1 cellular context compared by ENCODE assay signal in the genomic region with DNA sequence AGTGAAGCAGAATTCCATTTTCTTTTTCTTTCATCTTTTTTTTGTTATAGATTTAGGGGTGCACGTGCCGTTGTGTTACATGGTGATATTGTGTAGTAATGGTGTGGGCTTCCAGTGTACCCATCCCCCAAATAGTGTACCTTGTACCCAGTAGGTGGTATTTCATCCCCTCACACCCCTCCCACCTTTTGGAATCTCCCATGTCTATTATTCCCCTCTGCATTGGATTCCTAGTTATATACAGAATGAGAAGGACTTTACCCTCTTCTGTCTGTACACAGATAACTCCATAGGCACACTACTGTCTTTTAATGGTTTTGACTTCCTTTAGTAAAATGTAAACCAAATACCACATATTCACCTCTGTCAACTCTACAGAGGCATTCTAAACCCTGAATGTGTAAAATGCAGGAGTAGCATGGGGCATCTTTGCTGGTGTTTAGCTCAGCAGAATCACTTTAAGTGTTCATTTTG.
TF ChIP-seq lines count a peak whose summit lies in the region.

No MANE protein-coding gene starts in this region.

TF ChIP-seq in HepG2, 621 proteins besides CTCF, POLR2A, EP300 and RAD21 (continued from another document):
- TF ChIP-seq, protein P1, sequence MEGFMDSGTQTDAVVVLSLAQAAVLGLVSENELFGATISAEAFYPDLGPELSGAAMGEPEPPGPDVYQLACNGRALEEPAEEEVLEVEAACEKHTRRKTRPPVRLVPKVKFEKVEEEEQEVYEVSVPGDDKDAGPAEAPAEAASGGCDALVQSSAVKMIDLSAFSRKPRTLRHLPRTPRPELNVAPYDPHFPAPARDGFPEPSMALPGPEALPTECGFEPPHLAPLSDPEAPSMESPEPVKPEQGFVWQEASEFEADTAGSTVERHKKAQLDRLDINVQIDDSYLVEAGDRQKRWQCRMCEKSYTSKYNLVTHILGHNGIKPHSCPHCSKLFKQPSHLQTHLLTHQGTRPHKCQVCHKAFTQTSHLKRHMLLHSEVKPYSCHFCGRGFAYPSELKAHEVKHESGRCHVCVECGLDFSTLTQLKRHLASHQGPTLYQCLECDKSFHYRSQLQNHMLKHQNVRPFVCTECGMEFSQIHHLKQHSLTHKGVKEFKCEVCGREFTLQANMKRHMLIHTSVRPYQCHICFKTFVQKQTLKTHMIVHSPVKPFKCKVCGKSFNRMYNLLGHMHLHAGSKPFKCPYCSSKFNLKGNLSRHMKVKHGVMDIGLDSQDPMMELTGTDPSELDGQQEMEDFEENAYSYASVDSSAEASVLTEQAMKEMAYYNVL (CRISPR knock-in tag; IDR thresholded peaks at IDR 0.05; ENCODE audit: borderline replicate concordance): peak; percentile 59; the same call in 1 of the 2 replicates
- TF ChIP-seq DDIT3 (CRISPR knock-in tag; IDR thresholded peaks at IDR 0.05) (no peak), CREB1 (IDR thresholded peaks at IDR 0.05) (no peak), CREB1 (CRISPR knock-in tag; IDR thresholded peaks at IDR 0.05) (peak; percentile 64), STAG1 (CRISPR knock-in tag; IDR thresholded peaks at IDR 0.05) (peak; percentile 17), EED (CRISPR knock-in tag; IDR thresholded peaks at IDR 0.05) (no peak), PAXIP1 (CRISPR knock-in tag; conservative IDR thresholded peaks at IDR 0.05) (peak; percentile 97), ZFP82 (CRISPR knock-in tag; IDR thresholded peaks at IDR 0.05; ENCODE audit: borderline replicate concordance) (no peak), ZNF75D (CRISPR knock-in tag; IDR thresholded peaks at IDR 0.05; ENCODE audit: borderline replicate concordance) (no peak), HMG20A (CRISPR knock-in tag; IDR thresholded peaks at IDR 0.05; ENCODE audit: borderline replicate concordance) (peak; percentile 76), HNF4A (CRISPR knock-in tag; IDR thresholded peaks at IDR 0.05) (peak; percentile 96), RCOR2 (CRISPR knock-in tag; IDR thresholded peaks at IDR 0.05) (peak; percentile 88), TBX3 (IDR thresholded peaks at IDR 0.05; ENCODE audit: borderline replicate concordance) (peak; percentile 73; the same call in 1 of the 2 replicates)
- TF ChIP-seq, protein P2, sequence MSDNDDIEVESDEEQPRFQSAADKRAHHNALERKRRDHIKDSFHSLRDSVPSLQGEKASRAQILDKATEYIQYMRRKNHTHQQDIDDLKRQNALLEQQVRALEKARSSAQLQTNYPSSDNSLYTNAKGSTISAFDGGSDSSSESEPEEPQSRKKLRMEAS (IDR thresholded peaks at IDR 0.05): peak; percentile 21; the same call in 1 of the 2 replicates
